ENCODE assay signal across 18 cellular contexts in the genomic region with DNA sequence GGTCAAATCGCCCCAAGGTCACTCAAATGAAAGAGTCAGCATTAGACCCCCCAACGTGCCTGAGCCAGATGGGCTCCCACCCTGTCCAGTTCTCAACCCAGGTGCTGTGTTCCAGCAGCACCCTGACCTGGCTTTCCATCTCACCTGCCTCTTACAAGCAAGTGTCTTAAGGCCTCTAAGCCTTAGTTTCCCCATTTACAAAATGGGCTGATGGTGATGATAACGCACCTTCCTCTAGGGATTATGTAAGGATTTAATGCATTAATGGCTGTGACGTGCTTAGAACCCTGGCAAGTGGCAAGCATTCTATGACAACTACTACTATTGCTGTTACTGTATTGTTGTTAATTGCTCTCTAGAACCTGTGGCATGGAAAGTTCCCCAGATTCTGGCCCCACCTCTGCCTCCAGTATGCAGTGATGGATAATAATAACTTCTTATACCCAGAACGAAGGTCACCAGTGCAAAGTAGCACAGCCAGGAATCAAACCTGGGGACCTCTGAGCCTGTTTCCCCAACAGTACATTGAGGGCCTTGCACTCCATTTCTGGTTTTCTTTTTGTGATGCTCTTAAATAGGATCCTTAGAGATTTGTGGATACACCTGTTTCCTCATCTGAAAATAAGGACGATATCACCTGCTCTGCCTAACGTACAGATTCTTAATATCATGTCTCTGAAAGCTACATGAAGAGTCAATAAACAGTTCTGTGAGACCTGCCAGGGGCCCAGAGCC. TPM values are rescaled to one million over a fixed set of nuclear protein-coding genes. Genes with fewer than 3 reads are reported as not detected.
A peak's percentile ranks its signal among the peaks of the same experiment; 100 is the strongest.
DNase-seq lines count a peak whose midpoint lies in the region; ATAC-seq and TF ChIP-seq lines count a peak whose summit lies in the region.
"Had no signal": no experiment of that assay in that cellular context is flagged by ENCODE, and none has a peak within 500 bp of the region (broad histone marks: within the 10 kb centered on the region; RNA-seq: fewer than 3 reads in every experiment).

No MANE protein-coding gene starts in this region.

- H3K27me3 Mint-ChIP-seq in activated CD4-positive, alpha-beta T cell treated with anti-CD3 and anti-CD28 coated beads, Interleukin-2, amount 10 ng/mL, durations not matched to agents 24 days and 14 days, result no peaks in the 10 kb centered on the region
- H3K27me3 Mint-ChIP-seq in WTC11 (ENCODE audit: low read depth), result peaks cover 8% of the 10 kb centered on the region
- H3K27me3 Mint-ChIP-seq in natural killer cell treated with Interleukin-12 subunit alpha and Interleukin-12 subunit beta and Interleukin-15 and Interleukin-18, amount 100 ng/mL, for 72 hours, result no peaks in the 10 kb centered on the region

- H3K27ac Mint-ChIP-seq in activated CD4-positive, alpha-beta T cell treated with anti-CD3 and anti-CD28 coated beads, Interleukin-2, amount 10 ng/mL, durations not matched to agents 24 days and 14 days, result peak overlapping the region; percentile 36
- no peak overlapping the region; the same call in 1 of the 2 replicates for H3K27ac Mint-ChIP-seq in WTC11
- no peak overlapping the region for H3K27ac Mint-ChIP-seq in natural killer cell treated with Interleukin-12 subunit alpha and Interleukin-12 subunit beta and Interleukin-15 and Interleukin-18, amount 100 ng/mL, for 72 hours

- TF ChIP-seq CTCF in WTC11 (IDR thresholded peaks at IDR 0.05), result no peak

- CTCF ChIA-PET in WTC11 (lab: Charles Lee), result interaction anchor here (1.0 to 1.3 kb wide), 6 partner anchors 12 to 195 kb away, joined by 3 to 15 read pairs (median 6); no protein-coding TSS in a partner anchor

- peaks cover 9% of the 10 kb centered on the region for H3K36me3 Mint-ChIP-seq in activated CD4-positive, alpha-beta T cell treated with anti-CD3 and anti-CD28 coated beads, Interleukin-2, amount 10 ng/mL, durations not matched to agents 24 days and 14 days (ENCODE audit: low read depth)
- no peaks in the 10 kb centered on the region for H3K36me3 Mint-ChIP-seq in WTC11
- H3K36me3 Mint-ChIP-seq in natural killer cell treated with Interleukin-12 subunit alpha and Interleukin-12 subunit beta and Interleukin-15 and Interleukin-18, amount 100 ng/mL, for 72 hours, result no peaks in the 10 kb centered on the region

- ATAC-seq in WTC11, result no peak
- ATAC-seq in natural killer cell treated with Interleukin-12 subunit alpha and Interleukin-12 subunit beta and Interleukin-15 and Interleukin-18, amount 100 ng/mL, for 72 hours, result no peak

- POLR2A ChIA-PET in WTC11 (lab: Charles Lee), result no interaction called here

- no peaks in the 10 kb centered on the region for H3K9me3 Mint-ChIP-seq in activated CD4-positive, alpha-beta T cell treated with anti-CD3 and anti-CD28 coated beads, Interleukin-2, amount 10 ng/mL, durations not matched to agents 24 days and 14 days
- no peaks in the 10 kb centered on the region for H3K9me3 Mint-ChIP-seq in WTC11
- H3K9me3 Mint-ChIP-seq in natural killer cell treated with Interleukin-12 subunit alpha and Interleukin-12 subunit beta and Interleukin-15 and Interleukin-18, amount 100 ng/mL, for 72 hours, result no peaks in the 10 kb centered on the region

- H3K4me3 Mint-ChIP-seq in activated CD4-positive, alpha-beta T cell treated with anti-CD3 and anti-CD28 coated beads, Interleukin-2, amount 10 ng/mL, durations not matched to agents 24 days and 14 days, result peak overlapping the region; percentile 44
- no peak overlapping the region for H3K4me3 Mint-ChIP-seq in WTC11
- H3K4me3 Mint-ChIP-seq in natural killer cell treated with Interleukin-12 subunit alpha and Interleukin-12 subunit beta and Interleukin-15 and Interleukin-18, amount 100 ng/mL, for 72 hours, result peak overlapping the region; percentile 49

- DNase-seq in activated CD4-positive, alpha-beta T cell treated with anti-CD3 and anti-CD28 coated beads, Interleukin-2, amount 10 ng/mL, durations not matched to agents 24 days and 14 days, result no peak
- DNase-seq in activated CD4-positive, alpha-beta T cell treated with anti-CD3 and anti-CD28 coated beads for 1 hour, result no peak
- DNase-seq in WTC11 (ENCODE audit: low spot score) (no peak), middle frontal gyrus (ENCODE audit: extremely low spot score, low spot score) (no peak), NCI-H2107 treated with DMSO at 0.1 percent for 48 hours (lab: John Stamatoyannopoulos, UW; ENCODE audit: unreplicated experiment) (no peak)
- no peak for DNase-seq in natural killer cell treated with Interleukin-12 subunit alpha and Interleukin-12 subunit beta and Interleukin-15 and Interleukin-18, amount 100 ng/mL, for 72 hours (ENCODE audit: low spot score)
- DNase-seq: activated CD4-positive, alpha-beta T cell treated with anti-CD3 and anti-CD28 coated beads for 4 hours; amygdala; DND-41; HCEC 1CT; islet precursor cell; NCI-H1436 treated with DMSO at 0.1 percent for 48 hours; NCI-H774; SK-N-SH; small intestine; trophoblast cell had no signal

- peaks cover 25% of the 10 kb centered on the region for H3K4me1 Mint-ChIP-seq in activated CD4-positive, alpha-beta T cell treated with anti-CD3 and anti-CD28 coated beads, Interleukin-2, amount 10 ng/mL, durations not matched to agents 24 days and 14 days
- peaks cover 16% of the 10 kb centered on the region for H3K4me1 Mint-ChIP-seq in WTC11
- H3K4me1 Mint-ChIP-seq in natural killer cell treated with Interleukin-12 subunit alpha and Interleukin-12 subunit beta and Interleukin-15 and Interleukin-18, amount 100 ng/mL, for 72 hours (ENCODE audit: low read depth in 2 of 2), result peaks cover 6 to 21% of the 10 kb centered on the region in 2 donors

- intact Hi-C loops in activated CD4-positive, alpha-beta T cell treated with anti-CD3 and anti-CD28 coated beads, Interleukin-2, amount 10 ng/mL, durations not matched to agents 24 days and 14 days (cut with micrococcal nuclease), result loop anchor here (5.0 kb wide), 1 partner anchor 186 kb away; the partner anchor contains the start of gene HROB

TF ChIP-seq in WTC11, 78 proteins besides CTCF, POLR2A, EP300 and RAD21 (continues in another document):
- TF ChIP-seq, protein P1, sequence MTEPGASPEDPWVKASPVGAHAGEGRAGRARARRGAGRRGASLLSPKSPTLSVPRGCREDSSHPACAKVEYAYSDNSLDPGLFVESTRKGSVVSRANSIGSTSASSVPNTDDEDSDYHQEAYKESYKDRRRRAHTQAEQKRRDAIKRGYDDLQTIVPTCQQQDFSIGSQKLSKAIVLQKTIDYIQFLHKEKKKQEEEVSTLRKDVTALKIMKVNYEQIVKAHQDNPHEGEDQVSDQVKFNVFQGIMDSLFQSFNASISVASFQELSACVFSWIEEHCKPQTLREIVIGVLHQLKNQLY (CRISPR knock-in tag; IDR thresholded peaks at IDR 0.05), result no peak
- TF ChIP-seq NFATC4 (CRISPR knock-in tag; IDR thresholded peaks at IDR 0.05), result no peak
- TF ChIP-seq ESRRA (CRISPR knock-in tag; IDR thresholded peaks at IDR 0.05; ENCODE audit: borderline replicate concordance), result no peak

RNA-seq across cellular contexts. Expression of gene SLC25A39, which starts 3.3 kb away (rescaled TPM):
- 172 TPM in 2 replicates for total RNA-seq in activated CD4-positive, alpha-beta T cell treated with anti-CD3 and anti-CD28 coated beads, Interleukin-2, amount 10 ng/mL, durations not matched to agents 24 days and 14 days
- total RNA-seq in WTC11 (2021), result 254 to 271 TPM (median 268 TPM) in 3 replicates
- 100 to 1,000 TPM; 121 to 192 TPM for total RNA-seq in natural killer cell treated with Interleukin-12 subunit alpha and Interleukin-12 subunit beta and Interleukin-15 and Interleukin-18, amount 100 ng/mL, for 72 hours

RNA-seq across cellular contexts. Expression of gene GRN, which starts 17.2 kb away (rescaled TPM):
- 33.0 and 34.6 TPM in 2 replicates for total RNA-seq in activated CD4-positive, alpha-beta T cell treated with anti-CD3 and anti-CD28 coated beads, Interleukin-2, amount 10 ng/mL, durations not matched to agents 24 days and 14 days
- total RNA-seq in WTC11 (2021), result 177 to 185 TPM (median 185 TPM) in 3 replicates
- 10 to 100 TPM; 49.5 to 57.3 TPM for total RNA-seq in natural killer cell treated with Interleukin-12 subunit alpha and Interleukin-12 subunit beta and Interleukin-15 and Interleukin-18, amount 100 ng/mL, for 72 hours

RNA-seq across cellular contexts. Expression of gene RUNDC3A, which starts 19.5 kb away (rescaled TPM):
- 0.42 TPM in 1 of 2 replicates, not detected in the other for total RNA-seq in activated CD4-positive, alpha-beta T cell treated with anti-CD3 and anti-CD28 coated beads, Interleukin-2, amount 10 ng/mL, durations not matched to agents 24 days and 14 days
- 5.1 to 6.5 TPM (median 5.2 TPM) in 3 replicates for total RNA-seq in WTC11 (2021)
- under 1 TPM in 1 of 2 donors, not detected in 1; 0.48 TPM for total RNA-seq in natural killer cell treated with Interleukin-12 subunit alpha and Interleukin-12 subunit beta and Interleukin-15 and Interleukin-18, amount 100 ng/mL, for 72 hours

RNA-seq across cellular contexts. Expression of gene FAM171A2, which starts 35.8 kb away (rescaled TPM):
- total RNA-seq in activated CD4-positive, alpha-beta T cell treated with anti-CD3 and anti-CD28 coated beads, Interleukin-2, amount 10 ng/mL, durations not matched to agents 24 days and 14 days, result 0.21 and 0.26 TPM in 2 replicates
- 28.2 to 29.9 TPM (median 28.5 TPM) in 3 replicates for total RNA-seq in WTC11 (2021)
- total RNA-seq in natural killer cell treated with Interleukin-12 subunit alpha and Interleukin-12 subunit beta and Interleukin-15 and Interleukin-18, amount 100 ng/mL, for 72 hours, result under 1 TPM in 1 of 2 donors, not detected in 1; 0.25 TPM

RNA-seq across cellular contexts. Expression of gene SLC4A1, which starts 59.9 kb away (rescaled TPM):
- total RNA-seq in activated CD4-positive, alpha-beta T cell treated with anti-CD3 and anti-CD28 coated beads, Interleukin-2, amount 10 ng/mL, durations not matched to agents 24 days and 14 days, result not detected in 2 replicates
- 0.05 to 0.14 TPM in 2 of 3 replicates, not detected in the other for total RNA-seq in WTC11 (2021)
- not detected for total RNA-seq in natural killer cell treated with Interleukin-12 subunit alpha and Interleukin-12 subunit beta and Interleukin-15 and Interleukin-18, amount 100 ng/mL, for 72 hours
- total RNA-seq: fibroblast of villous mesenchyme, myocyte had no signal
